In genomic region chr12:121005346-121005815, GRCh38 we compare ENCODE assay signal across 8 cellular contexts. TPM values are rescaled to one million over a fixed set of nuclear protein-coding genes. Genes with fewer than 3 reads are reported as not detected.
A peak's percentile ranks its signal among the peaks of the same experiment; 100 is the strongest.
DNase-seq lines count a peak whose midpoint lies in the region; ATAC-seq, FAIRE-seq and TF ChIP-seq lines count a peak whose summit lies in the region.

No MANE protein-coding gene starts in this region.

- H3K4me1 ChIP-seq in GM12878 (ENCODE audit: control insufficient read depth, insufficient read depth, low read length) = no peaks in the 10 kb centered on the region

- no peak overlapping the region for H3K4me2 ChIP-seq in GM12878 (ENCODE audit: control insufficient read depth, insufficient read depth)

- peaks cover 4% of the 10 kb centered on the region for H3K36me3 Mint-ChIP-seq in type B pancreatic cell

- H3K9me3 ChIP-seq in GM12878 (replicated peaks; ENCODE audit: control insufficient read depth, insufficient read depth, low read length) = no peaks in the 10 kb centered on the region

- no peak overlapping the region for H3K9ac ChIP-seq in GM12878 (ENCODE audit: control insufficient read depth, insufficient read depth, low read length)

- DNase-seq in COR-L47 (lab: John Stamatoyannopoulos, UW) (peak; percentile 33), HTR-8/SVneo (ENCODE audit: insufficient read length, low spot score) (peak; percentile 26), GM12878 (ENCODE audit: low read depth, low spot score) (no peak), medulla oblongata (ENCODE audit: extremely low spot score) (peak; percentile 8), type B pancreatic cell (ENCODE audit: extremely low spot score, unreplicated experiment) (no peak)

- no peak overlapping the region for H3K27ac Mint-ChIP-seq in type B pancreatic cell

- H3K27me3 Mint-ChIP-seq in type B pancreatic cell = no peaks in the 10 kb centered on the region

- H3K27ac ChIP-seq in GM12878 (ENCODE audit: control insufficient read depth, insufficient read depth) = no peak overlapping the region

- H4K20me1 ChIP-seq in GM12878 (ENCODE audit: control insufficient read depth, insufficient read depth) = no peaks in the 10 kb centered on the region

- in situ Hi-C loops in GM12878 (cut with MboI) = no loop called here

- RAD21 ChIA-PET in GM12878 (lab: Charles Lee; ENCODE audit: unreplicated experiment) = interaction anchor here (0.7 to 2.3 kb wide), 7 partner anchors 20 to 219 kb away, joined by 3 to 24 read pairs (median 4); no protein-coding TSS in a partner anchor

- BruUV-seq in GM12878 (replicated peaks; lab: Mats Ljungman, UMichigan) = no TSS peak

- FAIRE-seq in HTR-8/SVneo (lab: Jason Lieb, UNC) (no peak), GM12878 (lab: Jason Lieb, UNC) (no peak)

- 82% methylated on average over 9 of the region's 9 CpGs for WGBS in GM12878 (ENCODE audit: insufficient coverage, insufficient replicate concordance, low lambda C conversion rate, missing lambda C conversion rate)

- no peaks in the 10 kb centered on the region for H3K9me3 Mint-ChIP-seq in type B pancreatic cell

- POLR2A ChIA-PET in GM12878 (lab: Charles Lee) = interaction anchor here (0.6 to 1.9 kb wide), 4 partner anchors 53 to 471 kb away, joined by 3 to 9 read pairs (median 4); no protein-coding TSS in a partner anchor

- no peak for TF ChIP-seq POLR2A in GM12878 (IDR thresholded peaks at IDR 0.05; ENCODE audit: low read depth, low read length)

- no peak overlapping the region for H3K4me3 Mint-ChIP-seq in type B pancreatic cell

- H3K79me2 ChIP-seq in GM12878 (ENCODE audit: control insufficient read depth, insufficient read depth, low read length) = no peaks in the 10 kb centered on the region

- SMC1A ChIA-PET in GM12878 (lab: Charles Lee; ENCODE audit: uncharacterized antibody, unreplicated experiment) = interaction anchor here (0.6 to 2.1 kb wide), 12 partner anchors 32 to 424 kb away, joined by 3 to 10 read pairs (median 4); partner anchors contain the start of genes OASL and POP5

- intact Hi-C loops in GM12878 (cut with micrococcal nuclease; ENCODE audit: unreplicated experiment) = loop anchor here (1.0 kb wide), 1 partner anchor 105 kb away; no protein-coding TSS in a partner anchor

- H3K4me3 ChIP-seq in GM12878 = no peak overlapping the region

- CTCF ChIA-PET in GM12878 (lab: Yijun Ruan, JAX) = interaction anchor here (0.7 to 3.3 kb wide), 20 partner anchors 12 to 438 kb away, joined by 3 to 28 read pairs (median 3); partner anchors contain the start of gene POP5

- no peaks in the 10 kb centered on the region for H3K27me3 ChIP-seq in GM12878 (replicated peaks in 1 of 2; ENCODE audit: control insufficient read depth in 2 of 2, insufficient read depth in 2 of 2, low read length in 1 of 2)

- peaks cover 10 to 16% of the 10 kb centered on the region in 2 experiments for H3K36me3 ChIP-seq in GM12878 (ENCODE audit: control insufficient read depth in 2 of 2, insufficient read depth in 2 of 2, low read length in 1 of 2)

- no peaks in the 10 kb centered on the region for H3K4me1 Mint-ChIP-seq in type B pancreatic cell (ENCODE audit: unreplicated experiment)

- ATAC-seq in SK-N-SH treated with all-trans-retinoic acid at 6 μM for 48 hours (peak; percentile 84), GM12878 (peak; percentile 87), HG03108 (IDR thresholded peaks at IDR 0.05; ENCODE audit: unreplicated experiment) (no peak), HG02798 (IDR thresholded peaks at IDR 0.05; ENCODE audit: poor library complexity, unreplicated experiment) (no peak)

- TF ChIP-seq RAD21 in GM12878 (IDR thresholded peaks at IDR 0.05; ENCODE audit: insufficient read depth, low read depth, low read length) = peak; percentile 53

- TF ChIP-seq CTCF in GM12878 (IDR thresholded peaks at IDR 0.05 in 2 of 3, conservative IDR thresholded peaks at IDR 0.05 in 1 of 3; ENCODE audit: control insufficient read depth in 2 of 3, extremely low read depth in 1 of 3, insufficient read depth in 1 of 3, low read depth in 3 of 3, low read length in 3 of 3) (peak; percentile 63 to 77 (median 73)), type B pancreatic cell (conservative IDR thresholded peaks at IDR 0.05) (peak; percentile 80)

- H2AFZ ChIP-seq in GM12878 (ENCODE audit: control insufficient read depth, low read depth, low read length) = no peak overlapping the region

- TF ChIP-seq EP300 in GM12878 (IDR thresholded peaks at IDR 0.05; ENCODE audit: borderline replicate concordance in 1 of 2, control insufficient read depth in 1 of 2, low read depth in 2 of 2, low read length in 2 of 2) = no peak

TF ChIP-seq in SK-N-SH treated with all-trans-retinoic acid at 6 μM for 48 hours, 23 proteins besides CTCF, POLR2A, EP300 and RAD21 (continues in another document):
- no peak for TF ChIP-seq ZNF565 (CRISPR knock-in tag; conservative IDR thresholded peaks at IDR 0.05; ENCODE audit: low read depth)
- no peak for TF ChIP-seq ESRRG (CRISPR knock-in tag; IDR thresholded peaks at IDR 0.05)
- no peak for TF ChIP-seq ZFP3 (CRISPR knock-in tag; IDR thresholded peaks at IDR 0.05)

TF ChIP-seq in GM12878, 131 proteins besides CTCF, POLR2A, EP300 and RAD21 (continues in another document):
- TF ChIP-seq SMC3 (IDR thresholded peaks at IDR 0.05; ENCODE audit: borderline replicate concordance, low read length) = peak; percentile 68
- no peak for TF ChIP-seq CEBPB (IDR thresholded peaks at IDR 0.05; ENCODE audit: borderline replicate concordance in 1 of 2, low read depth in 2 of 2, low read length in 2 of 2)
- TF ChIP-seq PAX5 (IDR thresholded peaks at IDR 0.05; ENCODE audit: borderline replicate concordance, low read depth, low read length) = no peak
- no peak for TF ChIP-seq CREB1 (IDR thresholded peaks at IDR 0.05; ENCODE audit: low read depth)
- no peak for TF ChIP-seq RUNX3 (IDR thresholded peaks at IDR 0.05; ENCODE audit: low read length)
- TF ChIP-seq YY1 (IDR thresholded peaks at IDR 0.05; ENCODE audit: low read depth, low read length) = 0 out of 2 replicates have a peak, but pooled peaks have one; percentile 9
- no peak for TF ChIP-seq ZBED1 (IDR thresholded peaks at IDR 0.05; ENCODE audit: borderline replicate concordance)
- no peak for TF ChIP-seq FOXM1 (IDR thresholded peaks at IDR 0.05; ENCODE audit: low read depth, low read length)

RNA-seq across cellular contexts. Expression of gene C12orf43, which starts 10.9 kb away (rescaled TPM):
- 16.6 and 17.9 TPM in 2 replicates for total RNA-seq in GM12878 (2013; cell fraction: nucleolus; rRNA removed)
- total RNA-seq in GM12878 (2014; rRNA removed) = 20.2 and 20.9 TPM in 2 replicates
- 14.9 and 15.2 TPM in 2 replicates for total RNA-seq in GM12878 (2014; rRNA removed; fragmentation: Illumina TruSeq; extraction: Trizol)
- 21.8 and 24.9 TPM in 2 replicates for total RNA-seq in GM12878 (2021)
- 5.4 TPM for polyA plus RNA-seq in GM12878 (2011; ENCODE audit: low read depth)
- polyA plus RNA-seq in GM12878 (2011; rRNA removed) = 10.0 and 14.0 TPM in 2 replicates
- 15.4 and 22.4 TPM in 2 replicates for polyA plus RNA-seq in GM12878 (2011; cell fraction: cytosol; rRNA removed)
- polyA plus RNA-seq in GM12878 (2011; cell fraction: nucleus; rRNA removed) = 9.9 and 13.9 TPM in 2 replicates
- polyA plus RNA-seq in GM12878 (2012) = 10.2 and 11.2 TPM in 2 replicates
- 15.2 and 22.4 TPM in 2 replicates for polyA plus RNA-seq in GM12878 (2014; fragmentation: Illumina TruSeq; extraction: Trizol)
- polyA plus RNA-seq in GM12878 (2014; fragmentation: Nextera tagmentation; extraction: Ambion mirVana) = 10 to 100 TPM in 1 of 2 experiments, 1 to 10 TPM in 1; 7.5 to 10.2 TPM
- 22.6 and 24.6 TPM in 2 replicates for polyA plus RNA-seq in GM12878 (2014; rRNA removed)
- polyA plus RNA-seq in GM12878 (2016; fragmentation: Nextera tagmentation; extraction: Ambion mirVana) = 10 to 100 TPM; 30.3 to 30.8 TPM
- polyA minus RNA-seq in GM12878 (2011; rRNA and poly(A)+ RNA removed) = 5.4 and 10.1 TPM in 2 replicates
- polyA minus RNA-seq in GM12878 (2011; cell fraction: cytosol; rRNA and poly(A)+ RNA removed) = 5.6 and 6.7 TPM in 2 replicates
- polyA minus RNA-seq in GM12878 (2011; cell fraction: nucleus; rRNA and poly(A)+ RNA removed) = 2.8 and 8.3 TPM in 2 replicates
- total RNA-seq in type B pancreatic cell (ENCODE audit: low replicate concordance) = 15.1 and 21.2 TPM in 2 replicates

RNA-seq across cellular contexts. Expression of gene HNF1A, which starts 27.0 kb away (rescaled TPM):
- total RNA-seq in GM12878 (2013; cell fraction: nucleolus; rRNA removed) = not detected in 2 replicates
- not detected in 2 replicates for total RNA-seq in GM12878 (2014; rRNA removed)
- total RNA-seq in GM12878 (2014; rRNA removed; fragmentation: Illumina TruSeq; extraction: Trizol) = not detected in 2 replicates
- total RNA-seq in GM12878 (2021) = 0.10 TPM in 1 of 2 replicates, not detected in the other
- polyA plus RNA-seq in GM12878 (2011; ENCODE audit: low read depth) = not detected
- not detected in 2 replicates for polyA plus RNA-seq in GM12878 (2011; rRNA removed)
- 0.03 TPM in 1 of 2 replicates, not detected in the other for polyA plus RNA-seq in GM12878 (2011; cell fraction: cytosol; rRNA removed)
- polyA plus RNA-seq in GM12878 (2011; cell fraction: nucleus; rRNA removed) = not detected in 2 replicates
- not detected in 2 replicates for polyA plus RNA-seq in GM12878 (2012)
- polyA plus RNA-seq in GM12878 (2014; fragmentation: Illumina TruSeq; extraction: Trizol) = not detected in 2 replicates
- polyA plus RNA-seq in GM12878 (2014; fragmentation: Nextera tagmentation; extraction: Ambion mirVana) = not detected
- not detected in 2 replicates for polyA plus RNA-seq in GM12878 (2014; rRNA removed)
- polyA plus RNA-seq in GM12878 (2016; fragmentation: Nextera tagmentation; extraction: Ambion mirVana) = not detected
- not detected in 2 replicates for polyA minus RNA-seq in GM12878 (2011; rRNA and poly(A)+ RNA removed)
- polyA minus RNA-seq in GM12878 (2011; cell fraction: cytosol; rRNA and poly(A)+ RNA removed) = not detected in 2 replicates
- not detected in 2 replicates for polyA minus RNA-seq in GM12878 (2011; cell fraction: nucleus; rRNA and poly(A)+ RNA removed)
- total RNA-seq in type B pancreatic cell (ENCODE audit: low replicate concordance) = 7.2 and 9.6 TPM in 2 replicates

RNA-seq across cellular contexts. Expression of gene OASL, which starts 33.7 kb away (rescaled TPM):
- total RNA-seq in GM12878 (2013; cell fraction: nucleolus; rRNA removed) = 2.0 and 2.4 TPM in 2 replicates
- total RNA-seq in GM12878 (2014; rRNA removed) (4.4 and 4.6 TPM in 2 replicates), GM12878 (2014; rRNA removed; fragmentation: Illumina TruSeq; extraction: Trizol) (2.3 and 3.4 TPM in 2 replicates), GM12878 (2021) (2.6 and 3.9 TPM in 2 replicates), type B pancreatic cell (ENCODE audit: low replicate concordance) (0.17 and 0.19 TPM in 2 replicates)
- 2.3 TPM for polyA plus RNA-seq in GM12878 (2011; ENCODE audit: low read depth)
- polyA plus RNA-seq in GM12878 (2011; rRNA removed) (7.2 and 9.1 TPM in 2 replicates), GM12878 (2014; fragmentation: Illumina TruSeq; extraction: Trizol) (2.1 and 2.9 TPM in 2 replicates), GM12878 (2014; fragmentation: Nextera tagmentation; extraction: Ambion mirVana) (1 to 10 TPM; 2.5 to 2.7 TPM), GM12878 (2014; rRNA removed) (2.0 and 2.8 TPM in 2 replicates), GM12878 (2016; fragmentation: Nextera tagmentation; extraction: Ambion mirVana) (1 to 10 TPM; 2.6 to 2.7 TPM)
- polyA plus RNA-seq in GM12878 (2011; cell fraction: cytosol; rRNA removed) = 7.6 and 10.7 TPM in 2 replicates
- 2.0 and 2.8 TPM in 2 replicates for polyA plus RNA-seq in GM12878 (2011; cell fraction: nucleus; rRNA removed)
- polyA plus RNA-seq in GM12878 (2012) = 3.9 and 4.0 TPM in 2 replicates
- 5.7 and 6.7 TPM in 2 replicates for polyA minus RNA-seq in GM12878 (2011; rRNA and poly(A)+ RNA removed)
- 1.5 and 2.3 TPM in 2 replicates for polyA minus RNA-seq in GM12878 (2011; cell fraction: cytosol; rRNA and poly(A)+ RNA removed)
- 1.1 and 2.8 TPM in 2 replicates for polyA minus RNA-seq in GM12878 (2011; cell fraction: nucleus; rRNA and poly(A)+ RNA removed)

Comparison
In these comparisons a context has a peak if more than half of its experiments do, and no peak if none do; other contexts are left out.
1. DNase-seq: peak in COR-L47 (single experiment), HTR-8/SVneo (single experiment) and medulla oblongata (single experiment); none in GM12878 (single experiment) and type B pancreatic cell (single experiment).
2. ATAC-seq: peak in SK-N-SH treated with all-trans-retinoic acid at 6 μM for 48 hours (single experiment) and GM12878 (single experiment); none in HG03108 (single experiment) and HG02798 (single experiment).